Comparison of ENCODE assay signal across 1 cellular context in genomic region chr1:86872086-86872485, GRCh38.
TF ChIP-seq lines count a peak whose summit lies in the region.

No MANE protein-coding gene starts in this region.

TF ChIP-seq in GM23338, 12 proteins besides CTCF, POLR2A, EP300 and RAD21 (continued from another document):
- TF ChIP-seq EZH2phosphoT487 (IDR thresholded peaks at IDR 0.05; ENCODE audit: unreplicated experiment) = no peak
- TF ChIP-seq REST (IDR thresholded peaks at IDR 0.05; ENCODE audit: unreplicated experiment) = no peak
- TF ChIP-seq POLR2AphosphoS5 (IDR thresholded peaks at IDR 0.05; ENCODE audit: low read depth) = no peak
- TF ChIP-seq EZH2 (IDR thresholded peaks at IDR 0.05; ENCODE audit: low read depth, unreplicated experiment) = no peak
